1 cellular context compared by ENCODE assay signal in the genomic region with DNA sequence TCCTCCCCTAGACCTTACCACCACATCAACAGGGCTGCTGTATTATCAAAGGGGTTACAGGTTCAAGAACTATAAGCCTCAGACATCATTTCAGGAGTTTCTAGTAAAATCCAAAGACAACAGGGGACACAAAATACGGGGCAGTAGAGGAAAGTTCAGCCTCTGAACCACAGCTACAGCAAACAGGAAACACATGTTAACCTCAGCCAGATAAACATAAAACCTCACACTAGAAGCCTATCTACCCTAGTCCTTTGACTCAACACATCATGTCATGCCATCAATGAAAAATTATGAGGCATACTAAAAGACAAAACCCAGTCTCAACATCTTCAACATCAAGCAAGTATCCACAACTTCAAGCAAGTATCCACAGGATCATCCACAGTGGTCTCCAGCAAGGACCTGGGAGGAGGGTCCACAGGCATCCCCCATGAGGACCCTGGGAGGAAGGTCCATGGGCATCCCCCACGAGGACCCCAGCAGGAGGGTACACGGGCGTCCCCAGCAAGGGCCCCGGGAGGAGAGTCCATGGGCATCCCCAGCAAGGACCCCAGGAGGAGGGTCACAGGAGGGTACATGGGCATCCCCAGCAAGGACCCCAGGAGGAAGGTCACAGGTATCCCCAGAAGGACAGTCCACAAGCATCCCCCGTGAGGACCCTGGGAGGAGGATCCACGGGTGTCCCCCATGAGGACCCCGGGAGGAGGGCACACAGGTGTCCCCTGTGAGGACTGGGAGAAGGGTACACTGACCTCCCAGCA.
TF ChIP-seq lines count a peak whose summit lies in the region.

No MANE protein-coding gene starts in this region.

TF ChIP-seq in WTC11, 78 proteins besides CTCF, POLR2A, EP300 and RAD21 (continued from another document):
- TF ChIP-seq, protein P1, sequence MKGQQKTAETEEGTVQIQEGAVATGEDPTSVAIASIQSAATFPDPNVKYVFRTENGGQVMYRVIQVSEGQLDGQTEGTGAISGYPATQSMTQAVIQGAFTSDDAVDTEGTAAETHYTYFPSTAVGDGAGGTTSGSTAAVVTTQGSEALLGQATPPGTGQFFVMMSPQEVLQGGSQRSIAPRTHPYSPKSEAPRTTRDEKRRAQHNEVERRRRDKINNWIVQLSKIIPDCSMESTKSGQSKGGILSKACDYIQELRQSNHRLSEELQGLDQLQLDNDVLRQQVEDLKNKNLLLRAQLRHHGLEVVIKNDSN (CRISPR knock-in tag; IDR thresholded peaks at IDR 0.05), result no peak
- TF ChIP-seq SOX15 (CRISPR knock-in tag; IDR thresholded peaks at IDR 0.05) (no peak), ESRRA (CRISPR knock-in tag; IDR thresholded peaks at IDR 0.05; ENCODE audit: borderline replicate concordance) (no peak), ZNF317 (CRISPR knock-in tag; IDR thresholded peaks at IDR 0.05; ENCODE audit: borderline replicate concordance, low read depth) (no peak)
- TF ChIP-seq, protein P2, sequence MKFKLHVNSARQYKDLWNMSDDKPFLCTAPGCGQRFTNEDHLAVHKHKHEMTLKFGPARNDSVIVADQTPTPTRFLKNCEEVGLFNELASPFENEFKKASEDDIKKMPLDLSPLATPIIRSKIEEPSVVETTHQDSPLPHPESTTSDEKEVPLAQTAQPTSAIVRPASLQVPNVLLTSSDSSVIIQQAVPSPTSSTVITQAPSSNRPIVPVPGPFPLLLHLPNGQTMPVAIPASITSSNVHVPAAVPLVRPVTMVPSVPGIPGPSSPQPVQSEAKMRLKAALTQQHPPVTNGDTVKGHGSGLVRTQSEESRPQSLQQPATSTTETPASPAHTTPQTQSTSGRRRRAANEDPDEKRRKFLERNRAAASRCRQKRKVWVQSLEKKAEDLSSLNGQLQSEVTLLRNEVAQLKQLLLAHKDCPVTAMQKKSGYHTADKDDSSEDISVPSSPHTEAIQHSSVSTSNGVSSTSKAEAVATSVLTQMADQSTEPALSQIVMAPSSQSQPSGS (CRISPR knock-in tag; IDR thresholded peaks at IDR 0.05; ENCODE audit: borderline replicate concordance, low read depth), result no peak
- TF ChIP-seq, protein P3, sequence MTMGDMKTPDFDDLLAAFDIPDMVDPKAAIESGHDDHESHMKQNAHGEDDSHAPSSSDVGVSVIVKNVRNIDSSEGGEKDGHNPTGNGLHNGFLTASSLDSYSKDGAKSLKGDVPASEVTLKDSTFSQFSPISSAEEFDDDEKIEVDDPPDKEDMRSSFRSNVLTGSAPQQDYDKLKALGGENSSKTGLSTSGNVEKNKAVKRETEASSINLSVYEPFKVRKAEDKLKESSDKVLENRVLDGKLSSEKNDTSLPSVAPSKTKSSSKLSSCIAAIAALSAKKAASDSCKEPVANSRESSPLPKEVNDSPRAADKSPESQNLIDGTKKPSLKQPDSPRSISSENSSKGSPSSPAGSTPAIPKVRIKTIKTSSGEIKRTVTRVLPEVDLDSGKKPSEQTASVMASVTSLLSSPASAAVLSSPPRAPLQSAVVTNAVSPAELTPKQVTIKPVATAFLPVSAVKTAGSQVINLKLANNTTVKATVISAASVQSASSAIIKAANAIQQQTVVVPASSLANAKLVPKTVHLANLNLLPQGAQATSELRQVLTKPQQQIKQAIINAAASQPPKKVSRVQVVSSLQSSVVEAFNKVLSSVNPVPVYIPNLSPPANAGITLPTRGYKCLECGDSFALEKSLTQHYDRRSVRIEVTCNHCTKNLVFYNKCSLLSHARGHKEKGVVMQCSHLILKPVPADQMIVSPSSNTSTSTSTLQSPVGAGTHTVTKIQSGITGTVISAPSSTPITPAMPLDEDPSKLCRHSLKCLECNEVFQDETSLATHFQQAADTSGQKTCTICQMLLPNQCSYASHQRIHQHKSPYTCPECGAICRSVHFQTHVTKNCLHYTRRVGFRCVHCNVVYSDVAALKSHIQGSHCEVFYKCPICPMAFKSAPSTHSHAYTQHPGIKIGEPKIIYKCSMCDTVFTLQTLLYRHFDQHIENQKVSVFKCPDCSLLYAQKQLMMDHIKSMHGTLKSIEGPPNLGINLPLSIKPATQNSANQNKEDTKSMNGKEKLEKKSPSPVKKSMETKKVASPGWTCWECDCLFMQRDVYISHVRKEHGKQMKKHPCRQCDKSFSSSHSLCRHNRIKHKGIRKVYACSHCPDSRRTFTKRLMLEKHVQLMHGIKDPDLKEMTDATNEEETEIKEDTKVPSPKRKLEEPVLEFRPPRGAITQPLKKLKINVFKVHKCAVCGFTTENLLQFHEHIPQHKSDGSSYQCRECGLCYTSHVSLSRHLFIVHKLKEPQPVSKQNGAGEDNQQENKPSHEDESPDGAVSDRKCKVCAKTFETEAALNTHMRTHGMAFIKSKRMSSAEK (CRISPR knock-in tag; IDR thresholded peaks at IDR 0.05; ENCODE audit: borderline replicate concordance), result no peak
- TF ChIP-seq, protein P4, sequence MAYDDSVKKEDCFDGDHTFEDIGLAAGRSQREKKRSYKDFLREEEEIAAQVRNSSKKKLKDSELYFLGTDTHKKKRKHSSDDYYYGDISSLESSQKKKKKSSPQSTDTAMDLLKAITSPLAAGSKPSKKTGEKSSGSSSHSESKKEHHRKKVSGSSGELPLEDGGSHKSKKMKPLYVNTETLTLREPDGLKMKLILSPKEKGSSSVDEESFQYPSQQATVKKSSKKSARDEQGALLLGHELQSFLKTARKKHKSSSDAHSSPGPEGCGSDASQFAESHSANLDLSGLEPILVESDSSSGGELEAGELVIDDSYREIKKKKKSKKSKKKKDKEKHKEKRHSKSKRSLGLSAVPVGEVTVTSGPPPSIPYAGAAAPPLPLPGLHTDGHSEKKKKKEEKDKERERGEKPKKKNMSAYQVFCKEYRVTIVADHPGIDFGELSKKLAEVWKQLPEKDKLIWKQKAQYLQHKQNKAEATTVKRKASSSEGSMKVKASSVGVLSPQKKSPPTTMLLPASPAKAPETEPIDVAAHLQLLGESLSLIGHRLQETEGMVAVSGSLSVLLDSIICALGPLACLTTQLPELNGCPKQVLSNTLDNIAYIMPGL (CRISPR knock-in tag; IDR thresholded peaks at IDR 0.05), result no peak
- TF ChIP-seq, protein P5, sequence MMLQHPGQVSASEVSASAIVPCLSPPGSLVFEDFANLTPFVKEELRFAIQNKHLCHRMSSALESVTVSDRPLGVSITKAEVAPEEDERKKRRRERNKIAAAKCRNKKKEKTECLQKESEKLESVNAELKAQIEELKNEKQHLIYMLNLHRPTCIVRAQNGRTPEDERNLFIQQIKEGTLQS (CRISPR knock-in tag; conservative IDR thresholded peaks at IDR 0.05), result no peak
